In the genomic region with DNA sequence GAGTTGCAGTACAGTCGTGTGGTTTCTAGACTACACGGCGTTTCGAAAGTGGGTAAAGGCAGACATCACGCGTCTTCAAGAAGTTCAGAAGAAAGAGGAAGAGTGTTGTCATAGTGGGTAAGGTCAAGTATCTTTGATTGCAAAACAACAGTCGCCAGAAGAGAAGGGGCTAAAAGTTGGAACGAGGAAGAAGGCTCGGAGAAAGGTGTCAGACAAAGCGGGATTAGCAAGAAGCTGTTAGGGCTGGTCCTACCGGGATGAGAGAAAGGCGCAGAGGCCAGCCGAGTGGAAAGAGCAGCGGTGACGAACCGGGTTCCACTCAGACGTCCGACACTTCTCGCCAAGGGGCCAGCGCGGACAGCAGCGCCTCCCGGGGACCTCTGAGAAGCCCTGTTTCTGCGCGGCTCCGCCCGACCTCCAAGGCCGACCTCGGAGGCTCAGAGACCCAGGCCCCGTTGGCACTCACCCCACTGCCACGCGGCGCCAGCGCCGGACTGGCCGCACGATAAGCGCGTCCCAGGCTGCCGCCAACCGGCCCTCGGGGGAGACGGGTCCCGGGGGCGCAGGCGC, we compare ENCODE assay signal across 8 cellular contexts. TPM values are rescaled to one million over a fixed set of nuclear protein-coding genes. Genes with fewer than 3 reads are reported as not detected.
DNase-seq lines count a peak whose midpoint lies in the region; ATAC-seq and TF ChIP-seq lines count a peak whose summit lies in the region.

No MANE protein-coding gene starts in this region.

- 0 out of 2 replicates have a peak, but pooled peaks cover 3% of the 10 kb centered on the region for H4K20me1 ChIP-seq in SK-N-SH (ENCODE audit: insufficient read depth)

- H3K27me3 ChIP-seq in CD4-positive, alpha-beta T cell (ENCODE audit: control insufficient read depth, insufficient read depth, low read length) = no peaks in the 10 kb centered on the region
- no peaks in the 10 kb centered on the region for H3K27me3 ChIP-seq in SK-N-SH (ENCODE audit: insufficient read depth)
- H3K27me3 ChIP-seq in stomach = no peaks in the 10 kb centered on the region

- H3K9me3 ChIP-seq in CD4-positive, alpha-beta T cell (ENCODE audit: control insufficient read depth, low read length) = no peaks in the 10 kb centered on the region
- H3K9me3 ChIP-seq in SK-N-SH = no peaks in the 10 kb centered on the region
- no peaks in the 10 kb centered on the region for H3K9me3 ChIP-seq in stomach

- H3K27ac Mint-ChIP-seq in CD4-positive, alpha-beta T cell = peak overlapping the region; percentile 87
- H3K27ac Mint-ChIP-seq in dendritic cell treated with granulocyte-macrophage colony-stimulating factor and Interleukin-4, amounts not matched to agents 40 ng/mL and 50 ng/mL, for 4 days = peak overlapping the region; percentile 96
- H3K27ac Mint-ChIP-seq in memory B cell = peak overlapping the region; percentile 97

- no peaks in the 10 kb centered on the region for H3K27me3 Mint-ChIP-seq in CD4-positive, alpha-beta T cell
- H3K27me3 Mint-ChIP-seq in dendritic cell treated with granulocyte-macrophage colony-stimulating factor and Interleukin-4, amounts not matched to agents 40 ng/mL and 50 ng/mL, for 4 days = no peaks in the 10 kb centered on the region
- no peaks in the 10 kb centered on the region for H3K27me3 Mint-ChIP-seq in memory B cell

- peaks cover 56% of the 10 kb centered on the region for H3K4me1 Mint-ChIP-seq in CD4-positive, alpha-beta T cell (ENCODE audit: low read depth)
- peaks cover 70% of the 10 kb centered on the region for H3K4me1 Mint-ChIP-seq in dendritic cell treated with granulocyte-macrophage colony-stimulating factor and Interleukin-4, amounts not matched to agents 40 ng/mL and 50 ng/mL, for 4 days (ENCODE audit: low read depth)
- H3K4me1 Mint-ChIP-seq in memory B cell = peaks cover 33% of the 10 kb centered on the region

- 3% methylated on average over 16 of the region's 46 CpGs for WGBS in SK-N-SH (ENCODE audit: low lambda C conversion rate)
- 0% methylated on average over 23 to 46 of the region's 46 CpGs for WGBS in stomach, 5 donors

- ATAC-seq in CD4-positive, alpha-beta T cell (ENCODE audit: poor library complexity) = peak; percentile 12
- peak; percentile 47 for ATAC-seq in GM19395 (IDR thresholded peaks at IDR 0.05; ENCODE audit: unreplicated experiment)
- peak; percentile 27 for ATAC-seq in HG03378 (IDR thresholded peaks at IDR 0.05; ENCODE audit: unreplicated experiment)
- peak; percentile 62 for ATAC-seq in memory B cell (ENCODE audit: low read depth)

- H3K79me2 ChIP-seq in SK-N-SH (ENCODE audit: insufficient read depth) = peaks cover 54% of the 10 kb centered on the region

- peak overlapping the region; percentile 92 for H3K4me3 Mint-ChIP-seq in CD4-positive, alpha-beta T cell
- H3K4me3 Mint-ChIP-seq in dendritic cell treated with granulocyte-macrophage colony-stimulating factor and Interleukin-4, amounts not matched to agents 40 ng/mL and 50 ng/mL, for 4 days = peak overlapping the region; percentile 89
- H3K4me3 Mint-ChIP-seq in memory B cell = peak overlapping the region; percentile 92

- H2AFZ ChIP-seq in SK-N-SH (ENCODE audit: low read depth) = peak overlapping the region; percentile 87

- H3K36me3 ChIP-seq in SK-N-SH (replicated peaks in 1 of 2; ENCODE audit: control insufficient read depth in 1 of 2, insufficient read depth in 2 of 2, low read length in 1 of 2) = peaks cover 0 to 10% of the 10 kb centered on the region in 2 experiments
- H3K36me3 ChIP-seq in stomach = peaks cover 0 to 23% (median 20%) of the 10 kb centered on the region in 4 donors

- peaks cover 14% of the 10 kb centered on the region for H3F3A ChIP-seq in SK-N-SH (replicated peaks; ENCODE audit: insufficient read depth)

- CTCF ChIA-PET in CD4-positive, alpha-beta T cell (lab: Charles Lee) = interaction anchor here (0.6 kb wide), 1 partner anchor 1144 kb away, joined by 4 read pairs; no protein-coding TSS in a partner anchor
- CTCF ChIA-PET in SK-N-SH (lab: Yijun Ruan, JAX) = interaction anchor here (0.9 to 1.6 kb wide), 3 partner anchors 183 to 350 kb away, joined by 3 to 5 read pairs (median 4); no protein-coding TSS in a partner anchor

- peaks cover 40% of the 10 kb centered on the region for H3K36me3 Mint-ChIP-seq in CD4-positive, alpha-beta T cell (ENCODE audit: low read depth)
- peaks cover 52% of the 10 kb centered on the region for H3K36me3 Mint-ChIP-seq in dendritic cell treated with granulocyte-macrophage colony-stimulating factor and Interleukin-4, amounts not matched to agents 40 ng/mL and 50 ng/mL, for 4 days (ENCODE audit: low read depth)
- H3K36me3 Mint-ChIP-seq in memory B cell = peaks cover 24% of the 10 kb centered on the region

- DNase-seq in CD4-positive, alpha-beta T cell = peak in 2 of 10 experiments; percentile 12 to 17
- DNase-seq in SK-N-SH (no peak), memory B cell (ENCODE audit: low spot score in 2 of 2) (peak in 1 of 2 donors; percentile 65), stomach (peak; percentile 40), OCI-M2 (lab: John Stamatoyannopoulos, UW; ENCODE audit: unreplicated experiment) (no peak)

- H3K4me2 ChIP-seq in SK-N-SH = peak overlapping the region; percentile 80

- peaks cover 0 to 21% of the 10 kb centered on the region in 2 experiments; a peak in 2 of 4 replicates for H3K4me1 ChIP-seq in SK-N-SH (ENCODE audit: control insufficient read depth in 1 of 2, insufficient read depth in 2 of 2, low read depth in 1 of 2, low read length in 1 of 2)
- peaks cover 17 to 44% (median 37%) of the 10 kb centered on the region in 4 donors for H3K4me1 ChIP-seq in stomach

- no peak for TF ChIP-seq CTCF in CD4-positive, alpha-beta T cell (IDR thresholded peaks at IDR 0.05)
- TF ChIP-seq CTCF in SK-N-SH (IDR thresholded peaks at IDR 0.05) (no peak), stomach (IDR thresholded peaks at IDR 0.05) (no peak)

- H3K9me2 ChIP-seq in SK-N-SH = no peaks in the 10 kb centered on the region

- peak overlapping the region; percentile 93 for H3K27ac ChIP-seq in CD4-positive, alpha-beta T cell (ENCODE audit: low read depth, low read length)
- H3K27ac ChIP-seq in SK-N-SH (ENCODE audit: low read depth in 2 of 2, low read length in 1 of 2) (peak overlapping the region; percentile 92 to 97), stomach (peak overlapping the region; percentile 92 to 96 (median 95))

- H3K9ac ChIP-seq in SK-N-SH = peak overlapping the region; percentile 85

- TF ChIP-seq POLR2A in stomach (IDR thresholded peaks at IDR 0.05) = no peak

- TF ChIP-seq RAD21 in SK-N-SH (IDR thresholded peaks at IDR 0.05; ENCODE audit: low read length) = no peak

- no peak for TF ChIP-seq EP300 in SK-N-SH (IDR thresholded peaks at IDR 0.05; ENCODE audit: borderline replicate concordance in 1 of 2, low read depth in 1 of 2, low read length in 1 of 2)
- no peak for TF ChIP-seq EP300 in stomach (IDR thresholded peaks at IDR 0.05)

- no peaks in the 10 kb centered on the region for H3K9me3 Mint-ChIP-seq in CD4-positive, alpha-beta T cell
- no peaks in the 10 kb centered on the region for H3K9me3 Mint-ChIP-seq in dendritic cell treated with granulocyte-macrophage colony-stimulating factor and Interleukin-4, amounts not matched to agents 40 ng/mL and 50 ng/mL, for 4 days
- H3K9me3 Mint-ChIP-seq in memory B cell = no peaks in the 10 kb centered on the region

- POLR2A ChIA-PET in CD4-positive, alpha-beta T cell (lab: Charles Lee) = interaction anchor here (0.7 to 2.1 kb wide), 9 partner anchors 26 to 850 kb away, joined by 3 to 7 read pairs (median 4); partner anchors contain the start of genes BBS4, HIGD2B, NEO1 and NPTN
- POLR2A ChIA-PET in SK-N-SH (lab: Yijun Ruan, JAX) = no interaction called here

- H3K4me3 ChIP-seq in SK-N-SH (ENCODE audit: low read depth in 2 of 2, low read length in 1 of 2) (peak overlapping the region; percentile 85 to 98), stomach (peak overlapping the region; percentile 84 to 100 (median 95))

- intact Hi-C loops in CD4-positive, alpha-beta T cell (cut with DNase I, micrococcal nuclease) = loop anchor here (1.0 to 10.0 kb wide), 9 partner anchors 43 to 1679 kb away; partner anchors contain the start of genes BBS4 (in 2 of the 2), HIGD2B (in 2 of the 2), ARIH1 (in 1 of the 2) and MYO9A (in 1 of the 2)
- intact Hi-C loops in dendritic cell treated with granulocyte-macrophage colony-stimulating factor and Interleukin-4, amounts not matched to agents 40 ng/mL and 50 ng/mL, for 4 days (cut with micrococcal nuclease) = loop anchor here (10.0 kb wide), 1 partner anchor 902 kb away; the partner anchor contains the start of gene CD276
- intact Hi-C loops in stomach (cut with DNase I; ENCODE audit: low total_unique reads) = no loop called here

TF ChIP-seq in SK-N-SH, 30 proteins besides CTCF, POLR2A, EP300 and RAD21:
- TF ChIP-seq JUND (IDR thresholded peaks at IDR 0.05) (no peak), GABPA (IDR thresholded peaks at IDR 0.05; ENCODE audit: low read depth) (no peak), SIN3A (IDR thresholded peaks at IDR 0.05; ENCODE audit: borderline replicate concordance, low read depth, low read length) (no peak), MEF2A (IDR thresholded peaks at IDR 0.05; ENCODE audit: borderline replicate concordance, low read depth) (no peak), ELF1 (IDR thresholded peaks at IDR 0.05) (no peak), POLR2AphosphoS5 (IDR thresholded peaks at IDR 0.05; ENCODE audit: low read depth, low read length) (no peak)
- TF ChIP-seq, protein P1, sequence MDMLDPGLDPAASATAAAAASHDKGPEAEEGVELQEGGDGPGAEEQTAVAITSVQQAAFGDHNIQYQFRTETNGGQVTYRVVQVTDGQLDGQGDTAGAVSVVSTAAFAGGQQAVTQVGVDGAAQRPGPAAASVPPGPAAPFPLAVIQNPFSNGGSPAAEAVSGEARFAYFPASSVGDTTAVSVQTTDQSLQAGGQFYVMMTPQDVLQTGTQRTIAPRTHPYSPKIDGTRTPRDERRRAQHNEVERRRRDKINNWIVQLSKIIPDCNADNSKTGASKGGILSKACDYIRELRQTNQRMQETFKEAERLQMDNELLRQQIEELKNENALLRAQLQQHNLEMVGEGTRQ (IDR thresholded peaks at IDR 0.05; ENCODE audit: borderline replicate concordance, low read depth, low read length) = no peak

RNA-seq across cellular contexts. Expression of gene ADPGK, which starts 0.5 kb away (rescaled TPM):
- 10 to 100 TPM; 88.8 to 92.5 TPM for total RNA-seq in CD4-positive, alpha-beta T cell
- polyA plus RNA-seq in SK-N-SH (2012; rRNA removed) (57.3 and 70.7 TPM in 2 replicates), stomach (10 to 100 TPM; 11.9 to 32.0 (median 18.2) TPM)
- polyA plus RNA-seq in SK-N-SH (2012; cell fraction: cytosol; rRNA removed) = 37.8 and 49.9 TPM in 2 replicates
- polyA plus RNA-seq in SK-N-SH (2012; cell fraction: nucleus; rRNA removed) = 71.6 and 125 TPM in 2 replicates
- total RNA-seq in stomach = 100 to 1,000 TPM in 2 of 5 donors, 10 to 100 TPM in 3; 62.9 to 338 (median 97.2) TPM

Comparison
In these comparisons a context has a peak if more than half of its experiments do, and no peak if none do; other contexts are left out.
1. ATAC-seq: peak in every context shown above with its lines; median percentile 62 in memory B cell; 47 in GM19395; 27 in HG03378; 12 in CD4-positive, alpha-beta T cell.